In genomic region chr19:40687525-40688016, GRCh38 we compare ENCODE assay signal across 9 cellular contexts. TPM values are rescaled to one million over a fixed set of nuclear protein-coding genes. Genes with fewer than 3 reads are reported as not detected.
A peak's percentile ranks its signal among the peaks of the same experiment; 100 is the strongest.
DNase-seq lines count a peak whose midpoint lies in the region; TF ChIP-seq lines count a peak whose summit lies in the region.
"Had no signal": no experiment of that assay in that cellular context is flagged by ENCODE, and none has a peak within 500 bp of the region (broad histone marks: within the 10 kb centered on the region; RNA-seq: fewer than 3 reads in every experiment).

No MANE protein-coding gene starts in this region.

- intact Hi-C loops in transverse colon (cut with DNase I; ENCODE audit: low total_unique reads), result no loop called here

- H3K36me3 ChIP-seq in HEK293 (ENCODE audit: control insufficient read depth in 2 of 2, insufficient read depth in 1 of 2, low read length in 2 of 2), result peaks cover 11 to 39% of the 10 kb centered on the region in 2 experiments; a peak in 2 of 3 replicates
- H3K36me3 ChIP-seq in transverse colon, result no peaks in the 10 kb centered on the region

- DNase-seq in choroid plexus epithelial cell (ENCODE audit: low read depth) (peak; percentile 47), lung microvascular endothelial cell (ENCODE audit: low read depth in 2 of 2) (peak; percentile 36 to 62), transverse colon (peak; percentile 82), putamen (ENCODE audit: low spot score) (no peak), dermis blood vessel endothelial cell (no peak)
- DNase-seq in activated T-cell treated with anti-CD3 and anti-CD28 coated beads, Interleukin-2, amount 50 U/mL, for 1 hour, result no peak
- DNase-seq: NCI-H2171 treated with DMSO at 0.1 percent for 48 hours; stimulated activated CD4-positive, alpha-beta T cell treated with anti-CD3 and anti-CD28 coated beads, Interleukin-2, amount 100 ng/mL, for 24 hours had no signal

- H3K4me3 ChIP-seq in HEK293 (ENCODE audit: low read depth, low read length), result no peak overlapping the region
- H3K4me3 ChIP-seq in choroid plexus epithelial cell (ENCODE audit: low read depth, low read length), result no peak overlapping the region
- no peak overlapping the region for H3K4me3 ChIP-seq in transverse colon

- no peaks in the 10 kb centered on the region for H3K9me3 ChIP-seq in HEK293 (ENCODE audit: control insufficient read depth, insufficient read depth, low read depth, low read length)
- H3K9me3 ChIP-seq in transverse colon, result no peaks in the 10 kb centered on the region

- H3K27ac ChIP-seq in HEK293 (ENCODE audit: extremely low read depth, low read depth, low read length), result no peak overlapping the region
- H3K27ac ChIP-seq in transverse colon, result peak overlapping the region; percentile 25 to 85 (median 56)

- POLR2A ChIA-PET in HEK293 (lab: Yijun Ruan, JAX), result interaction anchor here (0.7 to 1.8 kb wide), 3 partner anchors 25 to 91 kb away, joined by 3 to 6 read pairs (median 3); partner anchors contain the start of genes ACTMAP, RAB4B and SNRPA

- TF ChIP-seq POLR2A in transverse colon (IDR thresholded peaks at IDR 0.05), result no peak

- no peaks in the 10 kb centered on the region for H3K27me3 ChIP-seq in transverse colon

- TF ChIP-seq EP300 in transverse colon (IDR thresholded peaks at IDR 0.05; ENCODE audit: low read depth), result no peak

- CTCF ChIA-PET in HEK293 (lab: Yijun Ruan, JAX), result interaction anchor here (1.0 kb wide), 1 partner anchor 15 kb away, joined by 3 read pairs; no protein-coding TSS in a partner anchor

- in situ Hi-C loops in transverse colon (cut with MboI; ENCODE audit: low pct_ligation_motif_present in 1 of 4, low pct_unique_long_range_greater_than_20kb in 1 of 4, low sequenced_read_pairs in 3 of 4), result no loop called here

- H3K4me1 ChIP-seq in HEK293 (ENCODE audit: control insufficient read depth, insufficient read depth, low read length), result peaks cover 16% of the 10 kb centered on the region
- H3K4me1 ChIP-seq in transverse colon, result peaks cover 13 to 24% (median 18%) of the 10 kb centered on the region in 4 donors

- TF ChIP-seq CTCF in HEK293 (tag by site-specific recombination; IDR thresholded peaks at IDR 0.05) (no peak), choroid plexus epithelial cell (conservative IDR thresholded peaks at IDR 0.05; ENCODE audit: low read depth, low read length) (no peak), transverse colon (IDR thresholded peaks at IDR 0.05) (no peak)

- 6 to 39% methylated on average over 6 to 12 of the region's 12 CpGs for WGBS in transverse colon (ENCODE audit: low coverage in 1 of 2), 2 donors

TF ChIP-seq in HEK293, 187 proteins besides CTCF, POLR2A, EP300 and RAD21:
- TF ChIP-seq KLF9 (tag by site-specific recombination; IDR thresholded peaks at IDR 0.05; ENCODE audit: low read depth), result no peak
- TF ChIP-seq, protein P1, sequence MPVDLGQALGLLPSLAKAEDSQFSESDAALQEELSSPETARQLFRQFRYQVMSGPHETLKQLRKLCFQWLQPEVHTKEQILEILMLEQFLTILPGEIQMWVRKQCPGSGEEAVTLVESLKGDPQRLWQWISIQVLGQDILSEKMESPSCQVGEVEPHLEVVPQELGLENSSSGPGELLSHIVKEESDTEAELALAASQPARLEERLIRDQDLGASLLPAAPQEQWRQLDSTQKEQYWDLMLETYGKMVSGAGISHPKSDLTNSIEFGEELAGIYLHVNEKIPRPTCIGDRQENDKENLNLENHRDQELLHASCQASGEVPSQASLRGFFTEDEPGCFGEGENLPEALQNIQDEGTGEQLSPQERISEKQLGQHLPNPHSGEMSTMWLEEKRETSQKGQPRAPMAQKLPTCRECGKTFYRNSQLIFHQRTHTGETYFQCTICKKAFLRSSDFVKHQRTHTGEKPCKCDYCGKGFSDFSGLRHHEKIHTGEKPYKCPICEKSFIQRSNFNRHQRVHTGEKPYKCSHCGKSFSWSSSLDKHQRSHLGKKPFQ (tag by site-specific recombination; IDR thresholded peaks at IDR 0.05), result peak; percentile 86
- TF ChIP-seq MYNN (tag by site-specific recombination; IDR thresholded peaks at IDR 0.05; ENCODE audit: borderline replicate concordance), result no peak
- TF ChIP-seq ZBTB17 (tag by site-specific recombination; IDR thresholded peaks at IDR 0.05), result no peak
- TF ChIP-seq ZNF362 (tag by site-specific recombination; IDR thresholded peaks at IDR 0.05), result no peak
- TF ChIP-seq ZNF221 (tag by site-specific recombination; IDR thresholded peaks at IDR 0.05; ENCODE audit: borderline replicate concordance), result no peak
- TF ChIP-seq MZF1 (tag by site-specific recombination; IDR thresholded peaks at IDR 0.05; ENCODE audit: borderline replicate concordance), result no peak
- TF ChIP-seq ZNF10 (tag by site-specific recombination; IDR thresholded peaks at IDR 0.05), result no peak
- TF ChIP-seq ZNF354C (tag by site-specific recombination; IDR thresholded peaks at IDR 0.05; ENCODE audit: borderline replicate concordance, low read depth), result no peak
- no peak for TF ChIP-seq ZNF639 (tag by site-specific recombination; IDR thresholded peaks at IDR 0.05)
- no peak for TF ChIP-seq ZNF433 (tag by site-specific recombination; IDR thresholded peaks at IDR 0.05; ENCODE audit: low read depth)
- 0 out of 2 replicates have a peak, but pooled peaks have one; percentile 30 for TF ChIP-seq ZNF311 (tag by site-specific recombination; IDR thresholded peaks at IDR 0.05; ENCODE audit: borderline replicate concordance)
- TF ChIP-seq ZNF473 (tag by site-specific recombination; IDR thresholded peaks at IDR 0.05), result no peak
- TF ChIP-seq ZNF629 (tag by site-specific recombination; IDR thresholded peaks at IDR 0.05), result no peak
- TF ChIP-seq, protein P2, sequence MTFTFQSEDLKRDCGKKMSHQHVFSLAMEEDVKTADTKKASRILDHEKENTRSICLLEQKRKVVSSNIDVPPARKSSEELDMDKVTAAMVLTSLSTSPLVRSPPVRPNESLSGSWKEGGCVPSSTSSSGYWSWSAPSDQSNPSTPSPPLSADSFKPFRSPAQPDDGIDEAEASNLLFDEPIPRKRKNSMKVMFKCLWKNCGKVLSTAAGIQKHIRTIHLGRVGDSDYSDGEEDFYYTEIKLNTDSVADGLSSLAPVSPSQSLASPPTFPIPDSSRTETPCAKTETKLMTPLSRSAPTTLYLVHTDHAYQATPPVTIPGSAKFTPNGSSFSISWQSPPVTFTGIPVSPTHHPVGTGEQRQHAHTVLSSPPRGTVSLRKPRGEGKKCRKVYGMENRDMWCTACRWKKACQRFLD (tag by site-specific recombination; IDR thresholded peaks at IDR 0.05), result no peak
- TF ChIP-seq KLF1 (tag by site-specific recombination; IDR thresholded peaks at IDR 0.05), result peak; percentile 97
- TF ChIP-seq, protein P3, sequence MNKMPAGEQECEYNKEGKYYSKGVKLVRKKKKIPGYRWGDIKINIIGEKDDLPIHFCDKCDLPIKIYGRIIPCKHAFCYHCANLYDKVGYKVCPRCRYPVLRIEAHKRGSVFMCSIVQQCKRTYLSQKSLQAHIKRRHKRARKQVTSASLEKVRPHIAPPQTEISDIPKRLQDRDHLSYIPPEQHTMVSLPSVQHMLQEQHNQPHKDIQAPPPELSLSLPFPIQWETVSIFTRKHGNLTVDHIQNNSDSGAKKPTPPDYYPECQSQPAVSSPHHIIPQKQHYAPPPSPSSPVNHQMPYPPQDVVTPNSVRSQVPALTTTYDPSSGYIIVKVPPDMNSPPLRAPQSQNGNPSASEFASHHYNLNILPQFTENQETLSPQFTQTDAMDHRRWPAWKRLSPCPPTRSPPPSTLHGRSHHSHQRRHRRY (tag by site-specific recombination; IDR thresholded peaks at IDR 0.05), result no peak
- TF ChIP-seq, protein P4, sequence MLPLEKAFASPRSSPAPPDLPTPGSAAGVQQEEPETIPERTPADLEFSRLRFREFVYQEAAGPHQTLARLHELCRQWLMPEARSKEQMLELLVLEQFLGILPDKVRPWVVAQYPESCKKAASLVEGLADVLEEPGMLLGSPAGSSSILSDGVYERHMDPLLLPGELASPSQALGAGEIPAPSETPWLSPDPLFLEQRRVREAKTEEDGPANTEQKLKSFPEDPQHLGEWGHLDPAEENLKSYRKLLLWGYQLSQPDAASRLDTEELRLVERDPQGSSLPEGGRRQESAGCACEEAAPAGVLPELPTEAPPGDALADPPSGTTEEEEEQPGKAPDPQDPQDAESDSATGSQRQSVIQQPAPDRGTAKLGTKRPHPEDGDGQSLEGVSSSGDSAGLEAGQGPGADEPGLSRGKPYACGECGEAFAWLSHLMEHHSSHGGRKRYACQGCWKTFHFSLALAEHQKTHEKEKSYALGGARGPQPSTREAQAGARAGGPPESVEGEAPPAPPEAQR (tag by site-specific recombination; IDR thresholded peaks at IDR 0.05), result no peak
- no peak for TF ChIP-seq ZNF248 (tag by site-specific recombination; IDR thresholded peaks at IDR 0.05)

RNA-seq across cellular contexts. Expression of gene NUMBL, which starts 2.9 kb away (rescaled TPM):
- total RNA-seq in lung microvascular endothelial cell (4.6 and 5.9 TPM in 2 replicates), transverse colon (10 to 100 TPM in 3 of 4 donors, 1 to 10 TPM in 1; 9.0 to 44.9 (median 20.4) TPM), dermis blood vessel endothelial cell (27.2 and 48.0 TPM in 2 replicates)

RNA-seq across cellular contexts. Expression of gene COQ8B, which starts 29.1 kb away (rescaled TPM):
- 12.5 and 13.7 TPM in 2 replicates for total RNA-seq in lung microvascular endothelial cell
- total RNA-seq in transverse colon, result 10 to 100 TPM; 15.3 to 41.2 (median 36.5) TPM
- total RNA-seq in dermis blood vessel endothelial cell, result 31.8 and 38.8 TPM in 2 replicates

RNA-seq across cellular contexts. Expression of gene ITPKC, which starts 29.3 kb away (rescaled TPM):
- total RNA-seq in lung microvascular endothelial cell, result 14.4 and 25.6 TPM in 2 replicates
- total RNA-seq in transverse colon, result 10 to 100 TPM; 14.7 to 56.1 (median 33.8) TPM
- total RNA-seq in dermis blood vessel endothelial cell, result 30.6 and 33.4 TPM in 2 replicates

Comparison
In these comparisons a context has a peak if more than half of its experiments do, and no peak if none do; other contexts are left out.
1. DNase-seq: peak in choroid plexus epithelial cell (single experiment), lung microvascular endothelial cell (2 of 2) and transverse colon (single experiment); none in activated T-cell treated with anti-CD3 and anti-CD28 coated beads, Interleukin-2, amount 50 U/mL, for 1 hour (single experiment), putamen (single experiment) and dermis blood vessel endothelial cell (single experiment).